11 cellular contexts compared by ENCODE assay signal in genomic region chr9:136586391-136586790, GRCh38.
"Had no signal": no experiment of that assay in that cellular context is flagged by ENCODE, and none has a peak within 500 bp of the region (broad histone marks: within the 10 kb centered on the region; RNA-seq: fewer than 3 reads in every experiment).

No MANE protein-coding gene starts in this region.

- H3K4me3 ChIP-seq: esophagus muscularis mucosa, suprapubic skin had no signal

- H3K27ac ChIP-seq: esophagus muscularis mucosa, suprapubic skin had no signal

- H3K36me3 Mint-ChIP-seq: activated naive CD8-positive, alpha-beta T cell treated with anti-CD3 and anti-CD28 coated beads for 36 hours; immature natural killer cell; natural killer cell treated with Interleukin-12 subunit alpha and Interleukin-12 subunit beta and Interleukin-15 and Interleukin-18, amount 100 ng/mL, for 72 hours had no signal

- DNase-seq: activated effector memory CD4-positive, alpha-beta T cell treated with anti-CD3 and anti-CD28 coated beads, Interleukin-2, amount 50 U/mL, for 16 hours; activated naive CD8-positive, alpha-beta T cell treated with anti-CD3 and anti-CD28 coated beads for 36 hours; activated T-cell treated with anti-CD3 and anti-CD28 coated beads, Interleukin-2, amount 50 U/mL, for 1 hour; immature natural killer cell; mammary epithelial cell; stimulated activated CD4-positive, alpha-beta T cell treated with anti-CD3 and anti-CD28 coated beads, Interleukin-4, amount 100 ng/mL, for 1 hour; stimulated activated CD8-positive, alpha-beta memory T cell treated with anti-CD3 and anti-CD28 coated beads, Interleukin-4, amount 100 ng/mL, for 48 hours; stimulated activated naive CD8-positive, alpha-beta T cell treated with anti-CD3 and anti-CD28 coated beads, Interleukin-15, Interleukin-2, amounts not matched to agents 100 U/mL and 50 U/mL, for 24 hours had no signal

- H3K27ac Mint-ChIP-seq: activated naive CD8-positive, alpha-beta T cell treated with anti-CD3 and anti-CD28 coated beads for 36 hours; immature natural killer cell; natural killer cell treated with Interleukin-12 subunit alpha and Interleukin-12 subunit beta and Interleukin-15 and Interleukin-18, amount 100 ng/mL, for 72 hours had no signal

- H3K4me3 Mint-ChIP-seq: activated naive CD8-positive, alpha-beta T cell treated with anti-CD3 and anti-CD28 coated beads for 36 hours; natural killer cell treated with Interleukin-12 subunit alpha and Interleukin-12 subunit beta and Interleukin-15 and Interleukin-18, amount 100 ng/mL, for 72 hours had no signal

- H3K27me3 Mint-ChIP-seq: activated naive CD8-positive, alpha-beta T cell treated with anti-CD3 and anti-CD28 coated beads for 36 hours; natural killer cell treated with Interleukin-12 subunit alpha and Interleukin-12 subunit beta and Interleukin-15 and Interleukin-18, amount 100 ng/mL, for 72 hours had no signal

- H3K36me3 ChIP-seq: esophagus muscularis mucosa, suprapubic skin had no signal

- ATAC-seq: natural killer cell treated with Interleukin-12 subunit alpha and Interleukin-12 subunit beta and Interleukin-15 and Interleukin-18, amount 100 ng/mL, for 72 hours; stimulated activated naive CD8-positive, alpha-beta T cell treated with anti-CD3 and anti-CD28 coated beads, Interleukin-15, Interleukin-2, amounts not matched to agents 100 U/mL and 50 U/mL, for 24 hours had no signal

- H3K9me3 Mint-ChIP-seq: activated naive CD8-positive, alpha-beta T cell treated with anti-CD3 and anti-CD28 coated beads for 36 hours; immature natural killer cell; natural killer cell treated with Interleukin-12 subunit alpha and Interleukin-12 subunit beta and Interleukin-15 and Interleukin-18, amount 100 ng/mL, for 72 hours had no signal

- H3K27me3 ChIP-seq: suprapubic skin had no signal

- H3K9me3 ChIP-seq: esophagus muscularis mucosa, suprapubic skin had no signal
